Comparison of ENCODE assay signal across 20 cellular contexts in genomic region chr1:13911697-13912619, GRCh38.
"Had no signal": no experiment of that assay in that cellular context is flagged by ENCODE, and none has a peak within 500 bp of the region (broad histone marks: within the 10 kb centered on the region; RNA-seq: fewer than 3 reads in every experiment).

No MANE protein-coding gene starts in this region.

- H3K4me1 Mint-ChIP-seq: activated T-helper 17 cell treated with anti-CD3 and anti-CD28 coated beads, Interleukin-2, amount 50 U/mL, for 72 hours; central memory CD8-positive, alpha-beta T cell; nephron; stimulated activated effector memory CD8-positive, alpha-beta T cell treated with anti-CD3 and anti-CD28 coated beads, Interleukin-12 subunit alpha, Interleukin-12 subunit beta, amount 100 ng/mL, for 72 hours had no signal

- ATAC-seq: activated CD4-positive, CD25-positive, alpha-beta regulatory T cell treated with anti-CD3 and anti-CD28 coated beads, Interleukin-2, amount 50 U/mL, for 24 hours; activated T-helper 17 cell treated with anti-CD3 and anti-CD28 coated beads, Interleukin-2, amount 50 U/mL, for 72 hours; foreskin keratinocyte; left cardiac atrium; stimulated activated effector memory CD8-positive, alpha-beta T cell treated with anti-CD3 and anti-CD28 coated beads, Interleukin-12 subunit alpha, Interleukin-12 subunit beta, amount 100 ng/mL, for 72 hours had no signal

- H3K36me3 Mint-ChIP-seq: stimulated activated effector memory CD8-positive, alpha-beta T cell treated with anti-CD3 and anti-CD28 coated beads, Interleukin-12 subunit alpha, Interleukin-12 subunit beta, amount 100 ng/mL, for 72 hours had no signal

- H3K4me3 ChIP-seq: coronary artery, sigmoid colon, testis had no signal

- H3K36me3 ChIP-seq: sigmoid colon had no signal

- H3K27me3 ChIP-seq: foreskin keratinocyte, sigmoid colon, testis had no signal

- H3K9me3 Mint-ChIP-seq: activated naive CD4-positive, alpha-beta T cell treated with anti-CD3 and anti-CD28 coated beads for 36 hours; activated T-helper 17 cell treated with anti-CD3 and anti-CD28 coated beads, Interleukin-2, amount 50 U/mL, for 72 hours; central memory CD8-positive, alpha-beta T cell; stimulated activated effector memory CD8-positive, alpha-beta T cell treated with anti-CD3 and anti-CD28 coated beads, Interleukin-12 subunit alpha, Interleukin-12 subunit beta, amount 100 ng/mL, for 72 hours had no signal

- H3K27ac Mint-ChIP-seq: activated naive CD4-positive, alpha-beta T cell treated with anti-CD3 and anti-CD28 coated beads for 36 hours; activated T-helper 17 cell treated with anti-CD3 and anti-CD28 coated beads, Interleukin-2, amount 50 U/mL, for 72 hours; nephron; stimulated activated effector memory CD8-positive, alpha-beta T cell treated with anti-CD3 and anti-CD28 coated beads, Interleukin-12 subunit alpha, Interleukin-12 subunit beta, amount 100 ng/mL, for 72 hours had no signal

- DNase-seq: activated CD4-positive, alpha-beta T cell treated with anti-CD3 and anti-CD28 coated beads, Interleukin-2, amount 50 U/mL, for 1 hour; activated naive CD4-positive, alpha-beta T cell treated with anti-CD3 and anti-CD28 coated beads for 36 hours; activated T-cell treated with anti-CD3 and anti-CD28 coated beads for 4 hours; aorta; foreskin keratinocyte; glutamatergic neuron; hippocampal formation; left cardiac atrium; midbrain; sigmoid colon; stimulated activated CD4-positive, alpha-beta T cell treated with anti-CD3 and anti-CD28 coated beads, Interleukin-4, amount 100 ng/mL, for 24 hours; T-helper 1 cell; T-helper 9 cell; testis had no signal

- H3K27ac ChIP-seq: coronary artery, foreskin keratinocyte, sigmoid colon, testis had no signal

- H3K4me1 ChIP-seq: foreskin keratinocyte, sigmoid colon, testis had no signal

- H3K9me3 ChIP-seq: sigmoid colon, testis had no signal

- H3K4me3 Mint-ChIP-seq: activated naive CD4-positive, alpha-beta T cell treated with anti-CD3 and anti-CD28 coated beads for 36 hours; activated T-helper 17 cell treated with anti-CD3 and anti-CD28 coated beads, Interleukin-2, amount 50 U/mL, for 72 hours; central memory CD8-positive, alpha-beta T cell; nephron; stimulated activated effector memory CD8-positive, alpha-beta T cell treated with anti-CD3 and anti-CD28 coated beads, Interleukin-12 subunit alpha, Interleukin-12 subunit beta, amount 100 ng/mL, for 72 hours had no signal
